In the genomic region with DNA sequence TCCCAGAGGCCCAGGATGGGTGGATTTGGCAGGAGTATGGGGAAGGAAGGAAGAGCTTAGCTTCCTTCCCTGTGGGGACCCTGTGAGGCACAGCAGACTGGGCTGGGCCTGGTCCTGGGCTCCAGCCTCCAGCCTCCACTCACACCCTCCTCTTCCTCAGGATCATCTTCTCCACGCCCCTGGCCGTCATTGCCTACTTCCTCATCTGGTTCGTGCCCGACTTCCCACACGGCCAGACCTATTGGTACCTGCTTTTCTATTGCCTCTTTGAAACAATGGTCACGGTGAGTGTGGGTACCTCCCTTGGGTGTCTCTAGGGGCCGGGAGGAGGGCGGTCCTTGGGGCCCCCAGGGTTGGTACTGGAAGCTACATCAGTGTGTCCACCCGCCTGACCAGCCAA, we compare ENCODE assay signal across 13 cellular contexts. TPM values are rescaled to one million over a fixed set of nuclear protein-coding genes. Genes with fewer than 3 reads are reported as not detected.
DNase-seq lines count a peak whose midpoint lies in the region; ATAC-seq and TF ChIP-seq lines count a peak whose summit lies in the region.
"Had no signal": no experiment of that assay in that cellular context is flagged by ENCODE, and none has a peak within 500 bp of the region (broad histone marks: within the 10 kb centered on the region; RNA-seq: fewer than 3 reads in every experiment).

No MANE protein-coding gene starts in this region.

- peak overlapping the region; percentile 30 to 87 (median 81) for H3K27ac Mint-ChIP-seq in CD14-positive monocyte
- H3K27ac Mint-ChIP-seq: CD4-positive, alpha-beta T cell; GM23338; HFFc6 had no signal

- peaks cover 0 to 73% of the 10 kb centered on the region in 2 experiments; a peak in 2 of 3 replicates for H3K36me3 ChIP-seq in HEK293 (ENCODE audit: control insufficient read depth in 2 of 2, insufficient read depth in 1 of 2, low read length in 2 of 2)
- peaks cover 22% of the 10 kb centered on the region for H3K36me3 ChIP-seq in H7 (replicated peaks; ENCODE audit: control insufficient read depth, insufficient read depth, low read length)

- POLR2A ChIA-PET in HEK293 (lab: Yijun Ruan, JAX): no interaction called here

- H3K4me1 Mint-ChIP-seq in CD14-positive monocyte: peaks cover 79% of the 10 kb centered on the region
- H3K4me1 Mint-ChIP-seq: GM23338 had no signal

- H3K27me3 Mint-ChIP-seq in CD14-positive monocyte (ENCODE audit: low read depth in 3 of 3): no peaks in the 10 kb centered on the region
- H3K27me3 Mint-ChIP-seq: CD4-positive, alpha-beta T cell had no signal

- no peak for ATAC-seq in GM21447 (IDR thresholded peaks at IDR 0.05; ENCODE audit: unreplicated experiment)
- ATAC-seq: GM23338 had no signal

- DNase-seq in CD14-positive monocyte (ENCODE audit: low spot score) (peak; percentile 61), islet precursor cell (peak; percentile 29), posterior vena cava (ENCODE audit: low spot score) (peak; percentile 82), H7 (no peak)
- DNase-seq in activated CD4-positive, alpha-beta T cell treated with anti-CD3 and anti-CD28 coated beads, Interleukin-2, amount 50 U/mL, for 4 hours: no peak
- DNase-seq: Calu3; CD4-positive, alpha-beta T cell; DMS 273 treated with DMSO at 0.1 percent for 48 hours; HFFc6 had no signal

- no peaks in the 10 kb centered on the region for H3K9me3 ChIP-seq in HEK293 (ENCODE audit: control insufficient read depth, insufficient read depth, low read depth, low read length)
- H3K9me3 ChIP-seq: HAP-1 had no signal

- H3K4me3 Mint-ChIP-seq in CD14-positive monocyte: peak overlapping the region; percentile 33 to 48
- H3K4me3 Mint-ChIP-seq: CD4-positive, alpha-beta T cell; GM23338; HFFc6 had no signal

- H3K4me1 ChIP-seq in HEK293 (ENCODE audit: control insufficient read depth, insufficient read depth, low read length): no peaks in the 10 kb centered on the region
- H3K4me1 ChIP-seq: HAP-1 had no signal

- no peaks in the 10 kb centered on the region for H3K27me3 ChIP-seq in H7 (ENCODE audit: control insufficient read depth, insufficient read depth, low read length)

- TF ChIP-seq CTCF in CD14-positive monocyte (IDR thresholded peaks at IDR 0.05) (no peak), HEK293 (tag by site-specific recombination; IDR thresholded peaks at IDR 0.05) (no peak)

- H3K27ac ChIP-seq in HEK293 (ENCODE audit: extremely low read depth, low read depth, low read length): no peak overlapping the region

- peaks cover 63 to 76% of the 10 kb centered on the region in 2 donors for H3K36me3 Mint-ChIP-seq in CD14-positive monocyte

- CTCF ChIA-PET in HEK293 (lab: Yijun Ruan, JAX): interaction anchor here (0.6 to 2.4 kb wide), 4 partner anchors 9 to 158 kb away, joined by 3 to 12 read pairs (median 6); no protein-coding TSS in a partner anchor

- peaks cover 0 to 2% (median 0%) of the 10 kb centered on the region in 7 donors for H3K9me3 Mint-ChIP-seq in CD14-positive monocyte
- H3K9me3 Mint-ChIP-seq: CD4-positive, alpha-beta T cell; GM23338; HFFc6 had no signal

- H3K4me3 ChIP-seq in HEK293 (ENCODE audit: low read depth, low read length) (no peak overlapping the region), H7 (ENCODE audit: insufficient read depth, low read depth, low read length) (no peak overlapping the region)
- H3K4me3 ChIP-seq: GM23338, HAP-1 had no signal

- intact Hi-C loops in CD14-positive monocyte (cut with micrococcal nuclease): no loop called here
- intact Hi-C loops in posterior vena cava (cut with DNase I): no loop called here

TF ChIP-seq in HEK293, 187 proteins besides CTCF, POLR2A, EP300 and RAD21:
- TF ChIP-seq, protein P1, sequence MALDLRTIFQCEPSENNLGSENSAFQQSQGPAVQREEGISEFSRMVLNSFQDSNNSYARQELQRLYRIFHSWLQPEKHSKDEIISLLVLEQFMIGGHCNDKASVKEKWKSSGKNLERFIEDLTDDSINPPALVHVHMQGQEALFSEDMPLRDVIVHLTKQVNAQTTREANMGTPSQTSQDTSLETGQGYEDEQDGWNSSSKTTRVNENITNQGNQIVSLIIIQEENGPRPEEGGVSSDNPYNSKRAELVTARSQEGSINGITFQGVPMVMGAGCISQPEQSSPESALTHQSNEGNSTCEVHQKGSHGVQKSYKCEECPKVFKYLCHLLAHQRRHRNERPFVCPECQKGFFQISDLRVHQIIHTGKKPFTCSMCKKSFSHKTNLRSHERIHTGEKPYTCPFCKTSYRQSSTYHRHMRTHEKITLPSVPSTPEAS (tag by site-specific recombination; IDR thresholded peaks at IDR 0.05): no peak
- TF ChIP-seq, protein P2, sequence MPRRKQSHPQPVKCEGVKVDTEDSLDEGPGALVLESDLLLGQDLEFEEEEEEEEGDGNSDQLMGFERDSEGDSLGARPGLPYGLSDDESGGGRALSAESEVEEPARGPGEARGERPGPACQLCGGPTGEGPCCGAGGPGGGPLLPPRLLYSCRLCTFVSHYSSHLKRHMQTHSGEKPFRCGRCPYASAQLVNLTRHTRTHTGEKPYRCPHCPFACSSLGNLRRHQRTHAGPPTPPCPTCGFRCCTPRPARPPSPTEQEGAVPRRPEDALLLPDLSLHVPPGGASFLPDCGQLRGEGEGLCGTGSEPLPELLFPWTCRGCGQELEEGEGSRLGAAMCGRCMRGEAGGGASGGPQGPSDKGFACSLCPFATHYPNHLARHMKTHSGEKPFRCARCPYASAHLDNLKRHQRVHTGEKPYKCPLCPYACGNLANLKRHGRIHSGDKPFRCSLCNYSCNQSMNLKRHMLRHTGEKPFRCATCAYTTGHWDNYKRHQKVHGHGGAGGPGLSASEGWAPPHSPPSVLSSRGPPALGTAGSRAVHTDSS (tag by site-specific recombination; IDR thresholded peaks at IDR 0.05): 0 out of 2 replicates have a peak, but pooled peaks have one; percentile 24

RNA-seq across cellular contexts. Expression of gene MFSD2A, which starts 10.1 kb away (rescaled TPM):
- polyA plus RNA-seq in CD14-positive monocyte: 1 to 10 TPM; 6.8 to 7.9 TPM
- 1 to 10 TPM in 1 of 2 donors, under 1 TPM in 1; 0.69 to 1.4 TPM for total RNA-seq in posterior vena cava
- 4.7 and 6.4 TPM in 2 replicates for total RNA-seq in H7 (2014; rRNA removed; shearing (Covaris generic))

Comparison
In these comparisons a context has a peak if more than half of its experiments do, and no peak if none do; other contexts are left out.
1. DNase-seq: peak in CD14-positive monocyte (single experiment), islet precursor cell (single experiment) and posterior vena cava (single experiment); none in H7 (single experiment) and activated CD4-positive, alpha-beta T cell treated with anti-CD3 and anti-CD28 coated beads, Interleukin-2, amount 50 U/mL, for 4 hours (0 of 2).